Comparison of ENCODE assay signal across 18 cellular contexts in genomic region chr5:14222182-14222581, GRCh38.
"Had no signal": no experiment of that assay in that cellular context is flagged by ENCODE, and none has a peak within 500 bp of the region (broad histone marks: within the 10 kb centered on the region; RNA-seq: fewer than 3 reads in every experiment).

No MANE protein-coding gene starts in this region.

- H3K9me3 ChIP-seq: lower lobe of right lung, prostate gland, testis had no signal

- H3K4me3 ChIP-seq: lower lobe of right lung, prostate gland, testis had no signal

- ATAC-seq: foreskin keratinocyte, left lobe of liver, lower lobe of right lung, T-helper 17 cell had no signal

- H3K27me3 ChIP-seq: foreskin keratinocyte, testis had no signal

- DNase-seq: activated CD4-positive, alpha-beta memory T cell treated with anti-CD3 and anti-CD28 coated beads, Interleukin-2, amount 10 ng/mL, durations not matched to agents 7 days and 5 days; activated CD4-positive, alpha-beta T cell treated with anti-CD3 and anti-CD28 coated beads for 48 hours; activated CD4-positive, CD25-positive, alpha-beta regulatory T cell; activated gamma-delta T cell treated with Interleukin-2 at 50 U/mL for 16 hours; aorta; dermis blood vessel endothelial cell; effector CD8-positive, alpha-beta T cell; erythroblast; foreskin keratinocyte; kidney; lower lobe of right lung; naive B cell; stimulated activated CD4-positive, alpha-beta T cell treated with anti-CD3 and anti-CD28 coated beads, Interleukin-4, amount 100 ng/mL, for 24 hours; SW 1271; T-helper 17 cell; testis had no signal

- H3K36me3 ChIP-seq: lower lobe of right lung, prostate gland had no signal

- H3K27ac ChIP-seq: foreskin keratinocyte, lower lobe of right lung, prostate gland, testis had no signal
